Comparison of ENCODE assay signal across 23 cellular contexts in genomic region chr13:87005511-87005910, GRCh38.
"Had no signal": no experiment of that assay in that cellular context is flagged by ENCODE, and none has a peak within 500 bp of the region (broad histone marks: within the 10 kb centered on the region; RNA-seq: fewer than 3 reads in every experiment).

No MANE protein-coding gene starts in this region.

- H3K9ac ChIP-seq: SK-N-SH had no signal

- H3K9me3 ChIP-seq: SK-N-SH had no signal

- H3K4me2 ChIP-seq: SK-N-SH had no signal

- ATAC-seq: HepG2, Panc1, PC-3 had no signal

- DNase-seq: IMR-90, Kasumi-1, KG1, MM.1S, NCI-H1092 treated with DMSO at 0.1 percent for 48 hours, NCI-H1436, NCI-H187, NCI-H2029, NCI-H2081 treated with DMSO at 0.1 percent for 48 hours, NCI-H2171, NCI-H226, NCI-H446, NCI-H510A, NCI-H524 treated with DMSO at 0.1 percent for 48 hours, NCI-H69, NCI-H774, PC-3, SHP77, SK-N-SH, T-helper 1 cell had no signal

- FAIRE-seq: HepG2 had no signal

- H3K9me2 ChIP-seq: SK-N-SH had no signal

- H3K27ac ChIP-seq: RWPE1 had no signal
